Comparison of ENCODE assay signal across 10 cellular contexts in genomic region chr11:7987560-7987883, GRCh38. TPM values are rescaled to one million over a fixed set of nuclear protein-coding genes. Genes with fewer than 3 reads are reported as not detected.
DNase-seq lines count a peak whose midpoint lies in the region; ATAC-seq and TF ChIP-seq lines count a peak whose summit lies in the region.
"Not testable (repeated sequence)": the region's sequence is repeated elsewhere in the genome, so short reads cannot be mapped to it uniquely, and the experiment has no call there.
"Had no signal": no experiment of that assay in that cellular context is flagged by ENCODE, and none has a peak within 500 bp of the region (broad histone marks: within the 10 kb centered on the region; RNA-seq: fewer than 3 reads in every experiment).

No MANE protein-coding gene starts in this region.

- peak overlapping the region; percentile 84 for H3K9ac ChIP-seq in NT2/D1 (ENCODE audit: insufficient read length, low read depth)

- CTCF ChIA-PET in BJ (lab: Yijun Ruan, JAX), result interaction anchor here (0.8 to 6.1 kb wide), 28 partner anchors 8 to 1790 kb away, joined by 3 to 196 read pairs (median 6); partner anchors contain the start of gene NLRP10

- H3K4me1 ChIP-seq in HAP-1 (peaks cover 14% of the 10 kb centered on the region), stomach (peaks cover 16 to 51% (median 35%) of the 10 kb centered on the region in 4 donors)
- not testable (repeated sequence) for H3K4me1 ChIP-seq in NT2/D1 (ENCODE audit: insufficient read depth, insufficient read length)

- peak overlapping the region; percentile 100 for H3K4me3 Mint-ChIP-seq in activated T-cell treated with anti-CD3 and anti-CD28 coated beads, Interleukin-2, amount 50 U/mL, for 4 hours
- H3K4me3 Mint-ChIP-seq in nephron, result peak overlapping the region; percentile 96 to 100 (median 98)

- DNase-seq in BJ (ENCODE audit: low read depth); HAP-1 (ENCODE audit: low spot score in 2 of 2); NT2/D1 (ENCODE audit: low read depth, low spot score); activated T-cell treated with anti-CD3 and anti-CD28 coated beads, Interleukin-2, amount 50 U/mL, for 4 hours; dorsolateral prefrontal cortex; stomach: not testable (repeated sequence)

- H3K9me3 Mint-ChIP-seq in activated T-cell treated with anti-CD3 and anti-CD28 coated beads, Interleukin-2, amount 50 U/mL, for 4 hours; nephron: not testable (repeated sequence)

- TF ChIP-seq EP300 in stomach (IDR thresholded peaks at IDR 0.05), result not testable (repeated sequence)

- intact Hi-C loops in dorsolateral prefrontal cortex (cut with DNase I), result loop anchor here (5.0 to 10.0 kb wide), 3 partner anchors 95 to 890 kb away; no protein-coding TSS in a partner anchor
- intact Hi-C loops in stomach (cut with DNase I; ENCODE audit: low total_unique reads), result not testable (repeated sequence)

- peaks cover 36% of the 10 kb centered on the region for H3K4me1 Mint-ChIP-seq in activated T-cell treated with anti-CD3 and anti-CD28 coated beads, Interleukin-2, amount 50 U/mL, for 4 hours (ENCODE audit: low read depth)
- H3K4me1 Mint-ChIP-seq in nephron, result peaks cover 18% of the 10 kb centered on the region

- H3K36me3 ChIP-seq in BJ (ENCODE audit: control insufficient read depth, insufficient read depth, low read length), result not testable (repeated sequence)
- H3K36me3 ChIP-seq in HAP-1 (replicated peaks) (peaks cover 33% of the 10 kb centered on the region), NT2/D1 (ENCODE audit: insufficient read depth, insufficient read length, low read length) (peaks cover 43% of the 10 kb centered on the region), stomach (peaks cover 9 to 33% (median 20%) of the 10 kb centered on the region in 4 donors)

- H3K27me3 Mint-ChIP-seq in activated T-cell treated with anti-CD3 and anti-CD28 coated beads, Interleukin-2, amount 50 U/mL, for 4 hours (ENCODE audit: low read depth); nephron (ENCODE audit: low read depth): not testable (repeated sequence)

- 0 to 2% (median 0%) methylated on average over 4 to 13 of the region's 13 CpGs for whole genome bisulfite sequencing in stomach, 5 donors

- in situ Hi-C loops in HAP-1 (cut with MboI; ENCODE audit: low sequenced_read_pairs), result not testable (repeated sequence)

- H3K36me3 Mint-ChIP-seq in activated T-cell treated with anti-CD3 and anti-CD28 coated beads, Interleukin-2, amount 50 U/mL, for 4 hours (ENCODE audit: insufficient read depth), result peaks cover 33% of the 10 kb centered on the region
- peaks cover 22% of the 10 kb centered on the region for H3K36me3 Mint-ChIP-seq in nephron (ENCODE audit: low read depth)

- H3K27me3 ChIP-seq in BJ (ENCODE audit: control insufficient read depth, insufficient read depth, low read length); HAP-1 (ENCODE audit: low read depth); NT2/D1 (ENCODE audit: insufficient read depth, insufficient read length); dorsolateral prefrontal cortex; stomach: not testable (repeated sequence)

- H3K9me3 ChIP-seq in HAP-1; NT2/D1 (ENCODE audit: insufficient read depth, low read length); stomach: not testable (repeated sequence)

- TF ChIP-seq POLR2A in stomach (IDR thresholded peaks at IDR 0.05), result not testable (repeated sequence)

- not testable (repeated sequence) for TF ChIP-seq CTCF in BJ (IDR thresholded peaks at IDR 0.05; ENCODE audit: insufficient read depth, low read depth, low read length); dorsolateral prefrontal cortex (IDR thresholded peaks at IDR 0.05 in 54 of 56, conservative IDR thresholded peaks at IDR 0.05 in 2 of 56; ENCODE audit: low read depth in 1 of 56, partially characterized antibody in 56 of 56); nephron (IDR thresholded peaks at IDR 0.05; ENCODE audit: unreplicated experiment in 3 of 3); stomach (IDR thresholded peaks at IDR 0.05)

- H3K27ac ChIP-seq in dorsolateral prefrontal cortex, result peak overlapping the region in 45 of 59 donors; percentile 3 to 89 (median 69)
- H3K27ac ChIP-seq in stomach, result peak overlapping the region in 4 of 5 donors; percentile 77 to 89 (median 86)

- ATAC-seq in activated T-cell treated with anti-CD3 and anti-CD28 coated beads, Interleukin-2, amount 50 U/mL, for 4 hours, result peak; percentile 29

- POLR2A ChIA-PET in BJ (lab: Charles Lee), result interaction anchor here (0.6 to 1.2 kb wide), 10 partner anchors 10 to 1604 kb away, joined by 3 to 8 read pairs (median 4); no protein-coding TSS in a partner anchor

- H3K4me3 ChIP-seq in BJ (ENCODE audit: low read depth, low read length) (peak overlapping the region; percentile 78), HAP-1 (peak overlapping the region; percentile 86), NT2/D1 (ENCODE audit: insufficient read length, low read depth) (peak overlapping the region; percentile 75), dorsolateral prefrontal cortex (peak overlapping the region; percentile 57 to 97 (median 83)), iPS-11a (ENCODE audit: low read depth, low read length) (peak overlapping the region; percentile 98), stomach (peak overlapping the region; percentile 66 to 95 (median 82))

- peak overlapping the region in 2 of 3 experiments; percentile 50 to 93 for H3K27ac Mint-ChIP-seq in nephron

RNA-seq across cellular contexts. Expression of gene EIF3F, which starts 0.4 kb away (rescaled TPM):
- polyA plus RNA-seq in BJ (2011; rRNA removed), result 181 and 218 TPM in 2 replicates
- polyA minus RNA-seq in BJ (2011; rRNA and poly(A)+ RNA removed), result 244 and 339 TPM in 2 replicates
- total RNA-seq in activated T-cell treated with anti-CD3 and anti-CD28 coated beads, Interleukin-2, amount 50 U/mL, for 4 hours, result 100 to 1,000 TPM; 336 to 429 (median 342) TPM
- 100 to 1,000 TPM in 97 of 120 experiments, 10 to 100 TPM in 23; 85.3 to 147 (median 108) TPM for total RNA-seq in dorsolateral prefrontal cortex
- total RNA-seq in stomach, result 100 to 1,000 TPM; 102 to 204 (median 136) TPM
- polyA plus RNA-seq in stomach, result 100 to 1,000 TPM; 243 to 580 (median 328) TPM

RNA-seq across cellular contexts. Expression of gene NLRP10, which starts 22.3 kb away (rescaled TPM):
- polyA plus RNA-seq in BJ (2011; rRNA removed) (3.9 and 5.1 TPM in 2 replicates), stomach (not detected)
- polyA minus RNA-seq in BJ (2011; rRNA and poly(A)+ RNA removed), result 17.6 and 27.3 TPM in 2 replicates
- not detected for total RNA-seq in activated T-cell treated with anti-CD3 and anti-CD28 coated beads, Interleukin-2, amount 50 U/mL, for 4 hours
- total RNA-seq in dorsolateral prefrontal cortex (under 1 TPM in 2 of 120 experiments, not detected in 118; 0.20 to 0.24 TPM), stomach (not detected)
- total RNA-seq: T-helper 2 cell treated with Interferon-gamma antibody and Interleukin-4, amounts not matched to agents 100 ng/mL and 5 ng/mL, for 36 hours had no signal

RNA-seq across cellular contexts. Expression of gene OR10A3, which starts 46.0 kb away (rescaled TPM):
- polyA plus RNA-seq in BJ (2011; rRNA removed) (0.07 TPM in 2 replicates), stomach (not detected)
- 0.10 TPM in 1 of 2 replicates, not detected in the other for polyA minus RNA-seq in BJ (2011; rRNA and poly(A)+ RNA removed)
- not detected for total RNA-seq in activated T-cell treated with anti-CD3 and anti-CD28 coated beads, Interleukin-2, amount 50 U/mL, for 4 hours
- total RNA-seq in dorsolateral prefrontal cortex (not detected), stomach (not detected)
- total RNA-seq: dermis blood vessel endothelial cell; T-helper 2 cell treated with Interferon-gamma antibody and Interleukin-4, amounts not matched to agents 100 ng/mL and 5 ng/mL, for 36 hours had no signal

RNA-seq across cellular contexts. Expression of gene OR10A6, which starts 56.5 kb away (rescaled TPM):
- polyA plus RNA-seq in BJ (2011; rRNA removed), result 0.07 and 0.31 TPM in 2 replicates
- polyA minus RNA-seq in BJ (2011; rRNA and poly(A)+ RNA removed), result 0.09 and 0.15 TPM in 2 replicates
- not detected for total RNA-seq in activated T-cell treated with anti-CD3 and anti-CD28 coated beads, Interleukin-2, amount 50 U/mL, for 4 hours
- total RNA-seq in dorsolateral prefrontal cortex, result not detected
- 1 to 10 TPM in 1 of 5 donors, under 1 TPM in 1, not detected in 3; under 0.01 to 9.6 TPM for total RNA-seq in stomach
- polyA plus RNA-seq in stomach, result not detected
- total RNA-seq: dermis blood vessel endothelial cell; T-helper 2 cell treated with Interferon-gamma antibody and Interleukin-4, amounts not matched to agents 100 ng/mL and 5 ng/mL, for 36 hours had no signal
